Comparison of ENCODE assay signal across 20 cellular contexts in genomic region chr16:86391987-86392386, GRCh38.
DNase-seq lines count a peak whose midpoint lies in the region; ATAC-seq and TF ChIP-seq lines count a peak whose summit lies in the region.
"Had no signal": no experiment of that assay in that cellular context is flagged by ENCODE, and none has a peak within 500 bp of the region (broad histone marks: within the 10 kb centered on the region; RNA-seq: fewer than 3 reads in every experiment).

No MANE protein-coding gene starts in this region.

- ATAC-seq in HG02763 (IDR thresholded peaks at IDR 0.05; ENCODE audit: unreplicated experiment) = no peak
- ATAC-seq: left cardiac atrium, natural killer cell, right lobe of liver had no signal

- DNase-seq in AG08396 (ENCODE audit: low spot score) (peak; percentile 61), HCEC 1CT (peak; percentile 82), adipocyte (ENCODE audit: low read depth) (peak; percentile 69), fibroblast of pulmonary artery (ENCODE audit: low read depth) (peak; percentile 53), NCI-H2081 treated with DMSO at 0.1 percent for 48 hours (lab: John Stamatoyannopoulos, UW) (no peak), HPDE6-E6E7 (ENCODE audit: extremely low spot score) (no peak), inferior parietal cortex (ENCODE audit: extremely low spot score) (no peak)
- DNase-seq: activated CD4-positive, alpha-beta T cell treated with anti-CD3 and anti-CD28 coated beads, Interleukin-2, amount 50 U/mL, for 48 hours; activated gamma-delta T cell treated with Interleukin-2 at 50 U/mL for 16 hours; anterior cingulate cortex; left cardiac atrium; natural killer cell; NCI-H2081; NCI-H524; right lobe of liver; stimulated activated naive CD4-positive, alpha-beta T cell; T-helper 1 cell; WERI-Rb-1 had no signal

- H3K27me3 ChIP-seq in adipocyte (replicated peaks; ENCODE audit: control insufficient read depth, insufficient read depth, low read length) = no peaks in the 10 kb centered on the region
- H3K27me3 ChIP-seq: right lobe of liver had no signal

- no peaks in the 10 kb centered on the region for H3K9me3 ChIP-seq in adipocyte (ENCODE audit: control insufficient read depth, low read length)
- H3K9me3 ChIP-seq: right lobe of liver had no signal

- no peaks in the 10 kb centered on the region for H3K36me3 ChIP-seq in adipocyte (ENCODE audit: control insufficient read depth, insufficient read depth, low read length, severe bottlenecking)
- H3K36me3 ChIP-seq: right lobe of liver, WERI-Rb-1 had no signal

- H3K9ac ChIP-seq in adipocyte (ENCODE audit: low read length) = no peak overlapping the region
- H3K9ac ChIP-seq: parathyroid adenoma had no signal

- TF ChIP-seq CTCF in fibroblast of pulmonary artery (IDR thresholded peaks at IDR 0.05; ENCODE audit: low read length, missing control alignments) = no peak

- H3K4me3 ChIP-seq in adipocyte (ENCODE audit: low read length) (no peak overlapping the region), fibroblast of pulmonary artery (replicated peaks; ENCODE audit: low read depth, low read length) (no peak overlapping the region)
- H3K4me3 ChIP-seq: right lobe of liver had no signal

- H3K4me1 ChIP-seq in adipocyte (ENCODE audit: control insufficient read depth, insufficient read depth, low read length) = peaks cover 21% of the 10 kb centered on the region
- H3K4me1 ChIP-seq: parathyroid adenoma, right lobe of liver had no signal

Comparison
In these comparisons a context has a peak if more than half of its experiments do, and no peak if none do; other contexts are left out.
1. DNase-seq: peak in AG08396 (single experiment), HCEC 1CT (single experiment), adipocyte (single experiment) and fibroblast of pulmonary artery (single experiment); none in NCI-H2081 treated with DMSO at 0.1 percent for 48 hours (single experiment), HPDE6-E6E7 (single experiment) and inferior parietal cortex (single experiment).